11 cellular contexts compared by ENCODE assay signal in the genomic region with DNA sequence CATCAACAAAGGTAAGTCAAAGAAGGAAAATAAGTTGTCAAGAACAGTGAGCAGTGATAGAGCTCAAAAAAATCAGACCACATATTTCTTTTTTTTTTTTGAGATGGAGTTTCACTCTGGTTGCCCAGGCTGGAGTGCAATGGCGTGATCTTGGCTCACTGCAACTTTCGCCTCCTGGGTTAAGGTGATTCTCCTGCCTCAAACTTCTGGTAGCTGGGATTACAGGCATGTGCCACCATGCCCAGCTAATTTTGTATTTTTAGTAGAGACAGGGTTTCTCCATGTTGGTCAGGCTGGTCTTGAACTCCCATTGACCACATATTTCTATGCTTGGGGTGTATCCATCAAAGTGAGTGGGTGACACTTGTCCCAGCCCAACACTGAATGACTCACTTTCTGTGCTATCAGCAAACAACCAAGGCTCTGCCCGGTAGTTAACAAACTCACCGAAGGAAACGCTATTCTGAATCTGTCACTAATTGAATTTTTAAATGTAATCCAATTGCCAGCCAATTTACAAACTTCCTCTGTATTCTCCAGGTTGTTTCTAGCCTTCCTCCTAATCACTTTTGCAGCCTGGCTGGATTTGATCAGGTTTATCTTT. TPM values are rescaled to one million over a fixed set of nuclear protein-coding genes. Genes with fewer than 3 reads are reported as not detected.
DNase-seq lines count a peak whose midpoint lies in the region; ATAC-seq and FAIRE-seq lines count a peak whose summit lies in the region.
"Had no signal": no experiment of that assay in that cellular context is flagged by ENCODE, and none has a peak within 500 bp of the region (broad histone marks: within the 10 kb centered on the region; RNA-seq: fewer than 3 reads in every experiment).

No MANE protein-coding gene starts in this region.

- H3K9me3 Mint-ChIP-seq in activated T-cell treated with anti-CD3 and anti-CD28 coated beads, Interleukin-2, amount 50 U/mL, for 24 hours, result peaks cover 11% of the 10 kb centered on the region
- H3K9me3 Mint-ChIP-seq in activated CD4-positive, alpha-beta memory T cell treated with anti-CD3 and anti-CD28 coated beads for 36 hours, result peaks cover 13% of the 10 kb centered on the region
- peaks cover 9% of the 10 kb centered on the region for H3K9me3 Mint-ChIP-seq in stimulated activated memory B cell treated with anti-CD40 and anti-IgM and Interleukin-4, amounts not matched to agents 10 μg/mL and 1 μg/mL and 100 μg/mL, for 72 hours

- FAIRE-seq in HTR-8/SVneo (lab: Jason Lieb, UNC), result no peak
- FAIRE-seq: kidney had no signal

- POLR2A ChIA-PET in activated CD4-positive, alpha-beta memory T cell treated with anti-CD3 and anti-CD28 coated beads for 36 hours (lab: Charles Lee), result interaction anchor here (0.6 to 2.1 kb wide), 4 partner anchors 19 to 177 kb away, joined by 3 to 9 read pairs (median 4); no protein-coding TSS in a partner anchor

- H3K36me3 Mint-ChIP-seq in activated T-cell treated with anti-CD3 and anti-CD28 coated beads, Interleukin-2, amount 50 U/mL, for 24 hours (ENCODE audit: low read depth), result no peaks in the 10 kb centered on the region
- peaks cover 9% of the 10 kb centered on the region for H3K36me3 Mint-ChIP-seq in activated CD4-positive, alpha-beta memory T cell treated with anti-CD3 and anti-CD28 coated beads for 36 hours
- H3K36me3 Mint-ChIP-seq in stimulated activated memory B cell treated with anti-CD40 and anti-IgM and Interleukin-4, amounts not matched to agents 10 μg/mL and 1 μg/mL and 100 μg/mL, for 72 hours, result no peaks in the 10 kb centered on the region

- no peaks in the 10 kb centered on the region for H3K27me3 Mint-ChIP-seq in activated T-cell treated with anti-CD3 and anti-CD28 coated beads, Interleukin-2, amount 50 U/mL, for 24 hours
- peaks cover 5% of the 10 kb centered on the region for H3K27me3 Mint-ChIP-seq in activated CD4-positive, alpha-beta memory T cell treated with anti-CD3 and anti-CD28 coated beads for 36 hours
- H3K27me3 Mint-ChIP-seq in stimulated activated memory B cell treated with anti-CD40 and anti-IgM and Interleukin-4, amounts not matched to agents 10 μg/mL and 1 μg/mL and 100 μg/mL, for 72 hours, result no peaks in the 10 kb centered on the region

- in situ Hi-C loops in KBM-7 (cut with MboI; ENCODE audit: low pct_unique_long_range_greater_than_20kb, low sequenced_read_pairs), result no loop called here

- peak overlapping the region; percentile 74 for H3K27ac Mint-ChIP-seq in activated T-cell treated with anti-CD3 and anti-CD28 coated beads, Interleukin-2, amount 50 U/mL, for 24 hours
- H3K27ac Mint-ChIP-seq in activated CD4-positive, alpha-beta memory T cell treated with anti-CD3 and anti-CD28 coated beads for 36 hours, result peak overlapping the region; percentile 77
- H3K27ac Mint-ChIP-seq in stimulated activated memory B cell treated with anti-CD40 and anti-IgM and Interleukin-4, amounts not matched to agents 10 μg/mL and 1 μg/mL and 100 μg/mL, for 72 hours, result peak overlapping the region; percentile 87

- H3K4me3 Mint-ChIP-seq in activated T-cell treated with anti-CD3 and anti-CD28 coated beads, Interleukin-2, amount 50 U/mL, for 24 hours, result no peak overlapping the region
- H3K4me3 Mint-ChIP-seq in activated CD4-positive, alpha-beta memory T cell treated with anti-CD3 and anti-CD28 coated beads for 36 hours, result no peak overlapping the region
- H3K4me3 Mint-ChIP-seq in stimulated activated memory B cell treated with anti-CD40 and anti-IgM and Interleukin-4, amounts not matched to agents 10 μg/mL and 1 μg/mL and 100 μg/mL, for 72 hours, result peak overlapping the region; percentile 55

- peak; percentile 56 for ATAC-seq in HG02759 (IDR thresholded peaks at IDR 0.05; ENCODE audit: unreplicated experiment)
- peak; percentile 81 for ATAC-seq in stimulated activated memory B cell treated with anti-CD40 and anti-IgM and Interleukin-4, amounts not matched to agents 10 μg/mL and 1 μg/mL and 100 μg/mL, for 72 hours

- DNase-seq in activated T-cell treated with anti-CD3 and anti-CD28 coated beads, Interleukin-2, amount 50 U/mL, for 24 hours, result no peak
- no peak for DNase-seq in activated T-cell treated with anti-CD3 and anti-CD28 coated beads, Interleukin-2, amount 50 U/mL, for 1 hour
- no peak for DNase-seq in activated CD4-positive, alpha-beta memory T cell treated with anti-CD3 and anti-CD28 coated beads for 36 hours
- DNase-seq in effector CD4-positive, alpha-beta T cell, result no peak
- DNase-seq in HTR-8/SVneo (ENCODE audit: insufficient read length, low spot score) (no peak), KBM-7 (no peak)
- DNase-seq: kidney, NCI-H2107, posterior cingulate gyrus had no signal

- CTCF ChIA-PET in activated CD4-positive, alpha-beta memory T cell treated with anti-CD3 and anti-CD28 coated beads for 36 hours (lab: Charles Lee), result interaction anchor here (1.0 to 4.1 kb wide), 3 partner anchors 14 to 222 kb away, joined by 4 to 30 read pairs (median 5); no protein-coding TSS in a partner anchor

- peaks cover 34% of the 10 kb centered on the region for H3K4me1 Mint-ChIP-seq in activated T-cell treated with anti-CD3 and anti-CD28 coated beads, Interleukin-2, amount 50 U/mL, for 24 hours (ENCODE audit: low read depth)
- peaks cover 44% of the 10 kb centered on the region for H3K4me1 Mint-ChIP-seq in activated CD4-positive, alpha-beta memory T cell treated with anti-CD3 and anti-CD28 coated beads for 36 hours (ENCODE audit: low read depth)
- H3K4me1 Mint-ChIP-seq in stimulated activated memory B cell treated with anti-CD40 and anti-IgM and Interleukin-4, amounts not matched to agents 10 μg/mL and 1 μg/mL and 100 μg/mL, for 72 hours, result peaks cover 44% of the 10 kb centered on the region

- intact Hi-C loops in activated CD4-positive, alpha-beta memory T cell treated with anti-CD3 and anti-CD28 coated beads for 36 hours (cut with micrococcal nuclease), result no loop called here

RNA-seq across cellular contexts. Expression of gene SMNDC1, which starts 19.6 kb away (rescaled TPM):
- 10 to 100 TPM; 44.1 to 48.3 TPM for total RNA-seq in activated CD4-positive, alpha-beta memory T cell treated with anti-CD3 and anti-CD28 coated beads for 36 hours
